4 cellular contexts compared by ENCODE assay signal in the genomic region with DNA sequence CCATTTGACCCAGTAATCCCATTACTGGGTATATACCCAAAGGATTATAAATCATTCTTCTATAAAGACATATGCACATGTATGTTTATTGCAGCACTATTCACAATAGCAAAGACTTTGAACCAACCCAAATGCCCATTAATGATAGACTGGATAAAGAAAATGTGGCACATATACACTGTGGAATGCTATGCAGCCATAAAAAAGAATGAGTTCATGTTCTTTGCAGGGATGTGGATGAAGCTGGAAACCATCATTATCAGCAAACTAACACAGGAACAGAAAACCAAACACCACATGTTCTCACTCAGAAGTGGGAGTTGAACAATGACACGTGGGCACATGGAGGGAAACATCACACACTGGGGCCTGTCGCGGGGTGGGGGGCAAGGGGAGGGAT. TPM values are rescaled to one million over a fixed set of nuclear protein-coding genes. Genes with fewer than 3 reads are reported as not detected.
"Had no signal": no experiment of that assay in that cellular context is flagged by ENCODE, and none has a peak within 500 bp of the region (broad histone marks: within the 10 kb centered on the region; RNA-seq: fewer than 3 reads in every experiment).

No MANE protein-coding gene starts in this region.

RNA-seq across cellular contexts. Expression of a gene that starts 7.3 kb away (rescaled TPM):
- total RNA-seq: PC-3, Right ventricle myocardium inferior, Right ventricle myocardium superior, RPMI7951 had no signal
